Comparison of ENCODE assay signal across 14 cellular contexts in genomic region chr1:54701996-54702395, GRCh38. TPM values are rescaled to one million over a fixed set of nuclear protein-coding genes. Genes with fewer than 3 reads are reported as not detected.
DNase-seq lines count a peak whose midpoint lies in the region; ATAC-seq and TF ChIP-seq lines count a peak whose summit lies in the region.
"Had no signal": no experiment of that assay in that cellular context is flagged by ENCODE, and none has a peak within 500 bp of the region (broad histone marks: within the 10 kb centered on the region; RNA-seq: fewer than 3 reads in every experiment).

No MANE protein-coding gene starts in this region.

- no peak for TF ChIP-seq CTCF in type B pancreatic cell (conservative IDR thresholded peaks at IDR 0.05)

- H3K27ac Mint-ChIP-seq in type B pancreatic cell: no peak overlapping the region
- H3K27ac Mint-ChIP-seq: CD4-positive, alpha-beta T cell had no signal

- ATAC-seq in activated CD4-positive, CD25-positive, alpha-beta regulatory T cell treated with anti-CD3 and anti-CD28 coated beads, Interleukin-2, amount 50 U/mL, for 24 hours: no peak
- ATAC-seq in left lobe of liver (no peak), HG02852 (IDR thresholded peaks at IDR 0.05; ENCODE audit: unreplicated experiment) (no peak)
- ATAC-seq: A549 had no signal

- no peaks in the 10 kb centered on the region for H3K36me3 Mint-ChIP-seq in type B pancreatic cell

- H3K27me3 Mint-ChIP-seq in type B pancreatic cell: peaks cover 41% of the 10 kb centered on the region

- no peaks in the 10 kb centered on the region for H3K36me3 ChIP-seq in H7 (replicated peaks; ENCODE audit: control insufficient read depth, insufficient read depth, low read length)

- H3K27me3 ChIP-seq in H7 (ENCODE audit: control insufficient read depth, insufficient read depth, low read length): peaks cover 3% of the 10 kb centered on the region

- peak; percentile 24 for DNase-seq in activated CD4-positive, CD25-positive, alpha-beta regulatory T cell treated with anti-CD3 and anti-CD28 coated beads, Interleukin-2, amount 50 U/mL, for 72 hours
- DNase-seq in H7 (peak; percentile 36), left lobe of liver (ENCODE audit: low spot score) (peak; percentile 26), type B pancreatic cell (ENCODE audit: extremely low spot score, unreplicated experiment) (peak; percentile 56), NCI-H774 (lab: John Stamatoyannopoulos, UW) (no peak)
- DNase-seq: AML-193; Caco-2; CD4-positive, alpha-beta T cell; GM23248; HCEC 1CT; IMR-90 had no signal

- no peak overlapping the region for H3K4me3 ChIP-seq in H7 (ENCODE audit: insufficient read depth, low read depth, low read length)
- H3K4me3 ChIP-seq: A549, GM23248 had no signal

- H3K4me1 Mint-ChIP-seq in type B pancreatic cell (ENCODE audit: unreplicated experiment): no peaks in the 10 kb centered on the region

- H3K4me3 Mint-ChIP-seq in type B pancreatic cell: no peak overlapping the region
- H3K4me3 Mint-ChIP-seq: CD4-positive, alpha-beta T cell had no signal

- H3K9me3 Mint-ChIP-seq in type B pancreatic cell: no peaks in the 10 kb centered on the region
- H3K9me3 Mint-ChIP-seq: CD4-positive, alpha-beta T cell had no signal

RNA-seq across cellular contexts. Expression of gene TTC4, which starts 13.7 kb away (rescaled TPM):
- total RNA-seq in H7 (2014; rRNA removed; shearing (Covaris generic)): 35.8 and 37.3 TPM in 2 replicates
- total RNA-seq in left lobe of liver: 8.3 TPM
- 21.4 and 25.8 TPM in 2 replicates for total RNA-seq in type B pancreatic cell (ENCODE audit: low replicate concordance)
